In genomic region chr3:153349138-153349499, GRCh38 we compare ENCODE assay signal across 1 cellular context.
TF ChIP-seq lines count a peak whose summit lies in the region.

No MANE protein-coding gene starts in this region.

TF ChIP-seq in GM23338, 12 proteins besides CTCF, POLR2A, EP300 and RAD21 (continued from another document):
- TF ChIP-seq, protein P1, sequence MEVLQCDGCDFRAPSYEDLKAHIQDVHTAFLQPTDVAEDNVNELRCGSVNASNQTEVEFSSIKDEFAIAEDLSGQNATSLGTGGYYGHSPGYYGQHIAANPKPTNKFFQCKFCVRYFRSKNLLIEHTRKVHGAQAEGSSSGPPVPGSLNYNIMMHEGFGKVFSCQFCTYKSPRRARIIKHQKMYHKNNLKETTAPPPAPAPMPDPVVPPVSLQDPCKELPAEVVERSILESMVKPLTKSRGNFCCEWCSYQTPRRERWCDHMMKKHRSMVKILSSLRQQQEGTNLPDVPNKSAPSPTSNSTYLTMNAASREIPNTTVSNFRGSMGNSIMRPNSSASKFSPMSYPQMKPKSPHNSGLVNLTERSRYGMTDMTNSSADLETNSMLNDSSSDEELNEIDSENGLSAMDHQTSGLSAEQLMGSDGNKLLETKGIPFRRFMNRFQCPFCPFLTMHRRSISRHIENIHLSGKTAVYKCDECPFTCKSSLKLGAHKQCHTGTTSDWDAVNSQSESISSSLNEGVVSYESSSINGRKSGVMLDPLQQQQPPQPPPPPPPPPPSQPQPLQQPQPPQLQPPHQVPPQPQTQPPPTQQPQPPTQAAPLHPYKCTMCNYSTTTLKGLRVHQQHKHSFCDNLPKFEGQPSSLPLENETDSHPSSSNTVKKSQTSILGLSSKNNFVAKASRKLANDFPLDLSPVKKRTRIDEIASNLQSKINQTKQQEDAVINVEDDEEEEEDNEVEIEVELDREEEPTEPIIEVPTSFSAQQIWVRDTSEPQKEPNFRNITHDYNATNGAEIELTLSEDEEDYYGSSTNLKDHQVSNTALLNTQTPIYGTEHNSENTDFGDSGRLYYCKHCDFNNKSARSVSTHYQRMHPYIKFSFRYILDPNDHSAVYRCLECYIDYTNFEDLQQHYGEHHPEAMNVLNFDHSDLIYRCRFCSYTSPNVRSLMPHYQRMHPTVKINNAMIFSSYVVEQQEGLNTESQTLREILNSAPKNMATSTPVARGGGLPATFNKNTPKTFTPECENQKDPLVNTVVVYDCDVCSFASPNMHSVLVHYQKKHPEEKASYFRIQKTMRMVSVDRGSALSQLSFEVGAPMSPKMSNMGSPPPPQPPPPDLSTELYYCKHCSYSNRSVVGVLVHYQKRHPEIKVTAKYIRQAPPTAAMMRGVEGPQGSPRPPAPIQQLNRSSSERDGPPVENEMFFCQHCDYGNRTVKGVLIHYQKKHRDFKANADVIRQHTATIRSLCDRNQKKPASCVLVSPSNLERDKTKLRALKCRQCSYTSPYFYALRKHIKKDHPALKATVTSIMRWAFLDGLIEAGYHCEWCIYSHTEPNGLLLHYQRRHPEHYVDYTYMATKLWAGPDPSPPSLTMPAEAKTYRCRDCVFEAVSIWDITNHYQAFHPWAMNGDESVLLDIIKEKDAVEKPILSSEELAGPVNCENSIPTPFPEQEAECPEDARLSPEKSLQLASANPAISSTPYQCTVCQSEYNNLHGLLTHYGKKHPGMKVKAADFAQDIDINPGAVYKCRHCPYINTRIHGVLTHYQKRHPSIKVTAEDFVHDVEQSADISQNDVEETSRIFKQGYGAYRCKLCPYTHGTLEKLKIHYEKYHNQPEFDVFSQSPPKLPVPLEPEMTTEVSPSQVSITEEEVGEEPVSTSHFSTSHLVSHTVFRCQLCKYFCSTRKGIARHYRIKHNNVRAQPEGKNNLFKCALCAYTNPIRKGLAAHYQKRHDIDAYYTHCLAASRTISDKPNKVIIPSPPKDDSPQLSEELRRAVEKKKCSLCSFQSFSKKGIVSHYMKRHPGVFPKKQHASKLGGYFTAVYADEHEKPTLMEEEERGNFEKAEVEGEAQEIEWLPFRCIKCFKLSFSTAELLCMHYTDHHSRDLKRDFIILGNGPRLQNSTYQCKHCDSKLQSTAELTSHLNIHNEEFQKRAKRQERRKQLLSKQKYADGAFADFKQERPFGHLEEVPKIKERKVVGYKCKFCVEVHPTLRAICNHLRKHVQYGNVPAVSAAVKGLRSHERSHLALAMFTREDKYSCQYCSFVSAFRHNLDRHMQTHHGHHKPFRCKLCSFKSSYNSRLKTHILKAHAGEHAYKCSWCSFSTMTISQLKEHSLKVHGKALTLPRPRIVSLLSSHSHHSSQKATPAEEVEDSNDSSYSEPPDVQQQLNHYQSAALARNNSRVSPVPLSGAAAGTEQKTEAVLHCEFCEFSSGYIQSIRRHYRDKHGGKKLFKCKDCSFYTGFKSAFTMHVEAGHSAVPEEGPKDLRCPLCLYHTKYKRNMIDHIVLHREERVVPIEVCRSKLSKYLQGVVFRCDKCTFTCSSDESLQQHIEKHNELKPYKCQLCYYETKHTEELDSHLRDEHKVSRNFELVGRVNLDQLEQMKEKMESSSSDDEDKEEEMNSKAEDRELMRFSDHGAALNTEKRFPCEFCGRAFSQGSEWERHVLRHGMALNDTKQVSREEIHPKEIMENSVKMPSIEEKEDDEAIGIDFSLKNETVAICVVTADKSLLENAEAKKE (CRISPR knock-in tag; IDR thresholded peaks at IDR 0.05): no peak
- TF ChIP-seq NANOG (IDR thresholded peaks at IDR 0.05; ENCODE audit: borderline replicate concordance) (no peak), REST (IDR thresholded peaks at IDR 0.05; ENCODE audit: unreplicated experiment) (no peak), POLR2AphosphoS5 (IDR thresholded peaks at IDR 0.05; ENCODE audit: low read depth) (no peak), JUNB (IDR thresholded peaks at IDR 0.05; ENCODE audit: unreplicated experiment) (no peak)
